ENCODE assay signal across 14 cellular contexts in the genomic region with DNA sequence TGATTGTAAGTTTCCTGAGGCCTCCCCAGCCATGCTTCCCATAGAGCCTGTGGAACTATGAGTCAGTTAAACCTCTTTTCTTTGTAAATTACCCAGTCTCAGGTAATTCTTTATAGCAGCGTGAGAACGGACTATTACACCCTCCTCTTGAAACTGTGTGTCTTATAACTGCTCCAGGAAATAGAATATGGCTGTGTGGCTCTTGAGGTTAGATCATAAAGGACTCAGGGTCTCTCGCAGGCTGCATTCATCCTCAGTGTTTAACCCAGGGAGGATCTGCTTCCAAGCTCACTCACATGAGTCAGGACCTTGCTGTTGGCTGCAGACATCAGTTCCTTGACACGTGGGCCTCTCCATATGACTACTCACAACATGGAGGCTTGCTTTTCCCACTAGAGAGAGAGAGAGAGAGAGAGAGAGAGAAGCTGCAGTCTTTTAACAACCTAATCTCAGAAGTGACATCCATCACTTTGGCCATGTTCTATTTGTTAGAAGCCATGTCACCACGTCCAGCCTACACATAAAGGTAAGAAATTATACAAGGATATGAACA.
"Had no signal": no experiment of that assay in that cellular context is flagged by ENCODE, and none has a peak within 500 bp of the region (broad histone marks: within the 10 kb centered on the region; RNA-seq: fewer than 3 reads in every experiment).

No MANE protein-coding gene starts in this region.

- H3K9me3 ChIP-seq: colonic mucosa, testis had no signal

- H3K4me3 ChIP-seq: colonic mucosa, stomach, testis had no signal

- H3K4me1 ChIP-seq: colonic mucosa had no signal

- H3K4me3 Mint-ChIP-seq: activated T-helper 17 cell treated with anti-CD3 and anti-CD28 coated beads, Interleukin-2, amount 50 U/mL, for 72 hours; brain; natural killer cell treated with Interleukin-12 subunit alpha and Interleukin-12 subunit beta and Interleukin-15 and Interleukin-18, amount 100 ng/mL, for 72 hours had no signal

- H3K36me3 ChIP-seq: colonic mucosa, stomach had no signal

- DNase-seq: activated CD4-positive, CD25-positive, alpha-beta regulatory T cell treated with anti-CD3 and anti-CD28 coated beads, Interleukin-2, amount 50 U/mL, for 72 hours; activated naive CD4-positive, alpha-beta T cell treated with Interleukin-2 at 50 U/mL for 16 hours; amniotic stem cell; central memory CD4-positive, alpha-beta T cell; colonic mucosa; hippocampal formation; mesenchymal stem cell; stimulated activated CD4-positive, alpha-beta T cell treated with anti-CD3 and anti-CD28 coated beads, Interleukin-4, amount 100 ng/mL, for 1 hour; stomach; T-helper 9 cell; testis had no signal

- H3K27me3 Mint-ChIP-seq: activated T-helper 17 cell treated with anti-CD3 and anti-CD28 coated beads, Interleukin-2, amount 50 U/mL, for 72 hours; natural killer cell treated with Interleukin-12 subunit alpha and Interleukin-12 subunit beta and Interleukin-15 and Interleukin-18, amount 100 ng/mL, for 72 hours had no signal

- H3K27ac ChIP-seq: colonic mucosa, stomach, testis had no signal

- H3K9me3 Mint-ChIP-seq: activated T-helper 17 cell treated with anti-CD3 and anti-CD28 coated beads, Interleukin-2, amount 50 U/mL, for 72 hours; natural killer cell treated with Interleukin-12 subunit alpha and Interleukin-12 subunit beta and Interleukin-15 and Interleukin-18, amount 100 ng/mL, for 72 hours had no signal

- H3K27me3 ChIP-seq: colonic mucosa, stomach, testis had no signal

- H3K4me1 Mint-ChIP-seq: activated T-helper 17 cell treated with anti-CD3 and anti-CD28 coated beads, Interleukin-2, amount 50 U/mL, for 72 hours had no signal

- H3K27ac Mint-ChIP-seq: activated T-helper 17 cell treated with anti-CD3 and anti-CD28 coated beads, Interleukin-2, amount 50 U/mL, for 72 hours; brain; natural killer cell treated with Interleukin-12 subunit alpha and Interleukin-12 subunit beta and Interleukin-15 and Interleukin-18, amount 100 ng/mL, for 72 hours had no signal

- H3K36me3 Mint-ChIP-seq: natural killer cell treated with Interleukin-12 subunit alpha and Interleukin-12 subunit beta and Interleukin-15 and Interleukin-18, amount 100 ng/mL, for 72 hours had no signal

- ATAC-seq: activated T-helper 17 cell treated with anti-CD3 and anti-CD28 coated beads, Interleukin-2, amount 50 U/mL, for 72 hours; natural killer cell treated with Interleukin-12 subunit alpha and Interleukin-12 subunit beta and Interleukin-15 and Interleukin-18, amount 100 ng/mL, for 72 hours had no signal
